ENCODE assay signal across 15 cellular contexts in the genomic region with DNA sequence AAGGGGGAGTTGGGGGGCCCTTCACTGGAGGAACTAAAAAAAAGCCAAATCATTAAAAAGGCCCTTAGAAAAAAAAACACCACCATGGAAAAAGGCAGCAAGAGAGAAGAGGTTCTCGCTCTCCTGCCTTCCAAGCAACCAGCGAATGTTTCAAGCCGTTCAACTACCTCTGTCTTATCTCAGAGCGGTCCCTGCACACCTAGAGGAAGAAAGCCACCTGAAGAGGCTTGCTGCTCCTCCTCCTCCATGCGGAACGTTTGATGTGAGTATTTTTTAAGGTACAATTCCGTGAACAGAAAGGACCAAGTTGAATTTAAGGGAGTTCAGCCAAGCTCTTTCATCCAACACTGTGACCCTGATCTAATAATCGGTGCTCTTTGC. TPM values are rescaled to one million over a fixed set of nuclear protein-coding genes. Genes with fewer than 3 reads are reported as not detected.
DNase-seq lines count a peak whose midpoint lies in the region; ATAC-seq, FAIRE-seq and TF ChIP-seq lines count a peak whose summit lies in the region.
"Had no signal": no experiment of that assay in that cellular context is flagged by ENCODE, and none has a peak within 500 bp of the region (broad histone marks: within the 10 kb centered on the region; RNA-seq: fewer than 3 reads in every experiment).

No MANE protein-coding gene starts in this region.

- peaks cover 100% of the 10 kb centered on the region for H3K79me2 ChIP-seq in GM23338 (replicated peaks; ENCODE audit: insufficient read depth)
- H3K79me2 ChIP-seq in keratinocyte (ENCODE audit: control insufficient read depth, insufficient read depth, low read length) = peaks cover 87% of the 10 kb centered on the region
- H3K79me2 ChIP-seq in SK-N-SH (ENCODE audit: insufficient read depth) = peaks cover 18% of the 10 kb centered on the region

- dilution Hi-C loops in keratinocyte (cut with MboI; ENCODE audit: extremely low pct_ligation_motif_present, low sequenced_read_pairs) = no loop called here

- no peaks in the 10 kb centered on the region for H3K9me1 ChIP-seq in keratinocyte (ENCODE audit: control insufficient read depth, extremely low read depth, insufficient read depth, low read length)

- H3K27ac ChIP-seq in GM23338 (ENCODE audit: low read depth) (peak overlapping the region; percentile 85), RWPE2 (ENCODE audit: poor library complexity, severe bottlenecking) (peak overlapping the region; percentile 98), keratinocyte (ENCODE audit: control insufficient read depth, insufficient read depth, low read length) (peak overlapping the region; percentile 13), gastrocnemius medialis (peak overlapping the region; percentile 45 to 77 (median 64)), body of pancreas (no peak overlapping the region), SK-N-SH (ENCODE audit: low read depth in 2 of 2, low read length in 1 of 2) (no peak overlapping the region)

- no peaks in the 10 kb centered on the region for H3K27me3 ChIP-seq in GM23338 (ENCODE audit: insufficient read depth)
- H3K27me3 ChIP-seq in RWPE2 (ENCODE audit: insufficient read depth, poor library complexity, severe bottlenecking) = no peaks in the 10 kb centered on the region
- H3K27me3 ChIP-seq in keratinocyte (ENCODE audit: control insufficient read depth, extremely low read depth, insufficient read depth, low read length) = no peaks in the 10 kb centered on the region
- no peaks in the 10 kb centered on the region for H3K27me3 ChIP-seq in gastrocnemius medialis
- H3K27me3 ChIP-seq in body of pancreas = no peaks in the 10 kb centered on the region
- H3K27me3 ChIP-seq in SK-N-SH (ENCODE audit: insufficient read depth) = peaks cover 58% of the 10 kb centered on the region

- H3K4me2 ChIP-seq in GM23338 (peak overlapping the region; percentile 67), keratinocyte (ENCODE audit: control insufficient read depth, extremely low read depth, insufficient read depth, low read depth, low read length) (no peak overlapping the region), SK-N-SH (no peak overlapping the region)

- TF ChIP-seq EP300 in SK-N-SH (IDR thresholded peaks at IDR 0.05; ENCODE audit: borderline replicate concordance in 1 of 2, low read depth in 1 of 2, low read length in 1 of 2) = no peak

- no peak overlapping the region for H3K4me3 ChIP-seq in GM23338
- H3K4me3 ChIP-seq in RWPE2 (ENCODE audit: severe bottlenecking) = no peak overlapping the region
- H3K4me3 ChIP-seq in keratinocyte (ENCODE audit: control insufficient read depth in 2 of 3, extremely low read depth in 1 of 3, insufficient read depth in 2 of 3, low read depth in 1 of 3, low read length in 3 of 3) = no peak overlapping the region
- H3K4me3 ChIP-seq in gastrocnemius medialis = peak overlapping the region in 3 of 4 donors; percentile 22 to 48 (median 35)
- H3K4me3 ChIP-seq in body of pancreas = no peak overlapping the region
- no peak overlapping the region for H3K4me3 ChIP-seq in SK-N-SH (ENCODE audit: low read depth in 2 of 2, low read length in 1 of 2)

- H3F3A ChIP-seq in GM23338 (replicated peaks; ENCODE audit: low read depth) (0 out of 2 replicates have a peak, but pooled peaks cover 9% of the 10 kb centered on the region), SK-N-SH (replicated peaks; ENCODE audit: insufficient read depth) (no peaks in the 10 kb centered on the region)

- in situ Hi-C loops in gastrocnemius medialis (cut with MboI; ENCODE audit: low sequenced_read_pairs in 4 of 4) = loop anchor here in 1 of 4 donors (10.0 kb wide), 1 partner anchor 86 kb away; no protein-coding TSS in a partner anchor

- no peaks in the 10 kb centered on the region for H3K9me3 Mint-ChIP-seq in GM23338
- H3K9me3 Mint-ChIP-seq in natural killer cell treated with Interleukin-12 subunit alpha and Interleukin-12 subunit beta and Interleukin-15 and Interleukin-18, amount 100 ng/mL, for 72 hours = no peaks in the 10 kb centered on the region

- POLR2A ChIA-PET in SK-N-SH (lab: Yijun Ruan, JAX) = no interaction called here

- H3K9me3 ChIP-seq in RWPE2 (ENCODE audit: severe bottlenecking) = no peaks in the 10 kb centered on the region
- H3K9me3 ChIP-seq in keratinocyte (ENCODE audit: control insufficient read depth, low read depth, low read length) = no peaks in the 10 kb centered on the region
- no peaks in the 10 kb centered on the region for H3K9me3 ChIP-seq in gastrocnemius medialis
- no peaks in the 10 kb centered on the region for H3K9me3 ChIP-seq in body of pancreas
- H3K9me3 ChIP-seq in SK-N-SH = no peaks in the 10 kb centered on the region

- peaks cover 16% of the 10 kb centered on the region for H3K36me3 Mint-ChIP-seq in GM23338 (ENCODE audit: low read depth)
- H3K36me3 Mint-ChIP-seq in natural killer cell treated with Interleukin-12 subunit alpha and Interleukin-12 subunit beta and Interleukin-15 and Interleukin-18, amount 100 ng/mL, for 72 hours = no peaks in the 10 kb centered on the region

- H2AFZ ChIP-seq in GM23338 = no peak overlapping the region
- no peak overlapping the region for H2AFZ ChIP-seq in keratinocyte (ENCODE audit: control insufficient read depth, low read length)
- H2AFZ ChIP-seq in SK-N-SH (ENCODE audit: low read depth) = no peak overlapping the region

- ATAC-seq in GM23338 (peak; percentile 19), RWPE2 (ENCODE audit: low read depth) (no peak), gastrocnemius medialis (peak in 1 of 2 donors; percentile 13), body of pancreas (no peak)
- no peak for ATAC-seq in natural killer cell treated with Interleukin-12 subunit alpha and Interleukin-12 subunit beta and Interleukin-15 and Interleukin-18, amount 100 ng/mL, for 72 hours
- ATAC-seq: activated CD4-positive, alpha-beta T cell treated with anti-CD3 and anti-CD28 coated beads for 36 hours had no signal

- TF ChIP-seq POLR2A in gastrocnemius medialis (IDR thresholded peaks at IDR 0.05) (no peak), body of pancreas (IDR thresholded peaks at IDR 0.05) (no peak)

- H4K20me1 ChIP-seq in GM23338 (replicated peaks; ENCODE audit: insufficient read depth) (peaks cover 63% of the 10 kb centered on the region), keratinocyte (ENCODE audit: control insufficient read depth, extremely low read depth, insufficient read depth, low read length) (peaks cover 8% of the 10 kb centered on the region), SK-N-SH (ENCODE audit: insufficient read depth) (peaks cover 28% of the 10 kb centered on the region)

- peaks cover 57% of the 10 kb centered on the region for H3K4me1 ChIP-seq in GM23338 (ENCODE audit: insufficient read depth)
- H3K4me1 ChIP-seq in RWPE2 (ENCODE audit: insufficient read depth, poor library complexity, severe bottlenecking) = peaks cover 62% of the 10 kb centered on the region
- peaks cover 30% of the 10 kb centered on the region for H3K4me1 ChIP-seq in keratinocyte (ENCODE audit: control insufficient read depth, extremely low read depth, insufficient read depth, low read length)
- peaks cover 19 to 27% of the 10 kb centered on the region in 2 donors for H3K4me1 ChIP-seq in gastrocnemius medialis
- H3K4me1 ChIP-seq in body of pancreas = peaks cover 6% of the 10 kb centered on the region
- H3K4me1 ChIP-seq in SK-N-SH (ENCODE audit: control insufficient read depth in 1 of 2, insufficient read depth in 2 of 2, low read depth in 1 of 2, low read length in 1 of 2) = peaks cover 0 to 3% of the 10 kb centered on the region in 2 experiments; a peak in 1 of 4 replicates

- intact Hi-C loops in gastrocnemius medialis (cut with DNase I; ENCODE audit: low total_unique reads) = no loop called here
- intact Hi-C loops in body of pancreas (cut with DNase I) = no loop called here

- no peak for TF ChIP-seq RAD21 in SK-N-SH (IDR thresholded peaks at IDR 0.05; ENCODE audit: low read length)

- CTCF ChIA-PET in SK-N-SH (lab: Yijun Ruan, JAX) = interaction anchor here (0.9 kb wide), 1 partner anchor 11 kb away, joined by 5 read pairs; no protein-coding TSS in a partner anchor

- TF ChIP-seq CTCF in GM23338 (conservative IDR thresholded peaks at IDR 0.05; ENCODE audit: low read depth in 2 of 2) (no peak), RWPE2 (IDR thresholded peaks at IDR 0.05; ENCODE audit: poor library complexity, severe bottlenecking) (no peak), keratinocyte (optimal IDR thresholded peaks at IDR 0.05 in 1 of 3, IDR thresholded peaks at IDR 0.05 in 1 of 3, conservative IDR thresholded peaks at IDR 0.05 in 1 of 3; ENCODE audit: extremely low read depth in 1 of 3, insufficient read depth in 2 of 3, low read length in 3 of 3) (no peak), gastrocnemius medialis (IDR thresholded peaks at IDR 0.05 in 4 of 5, conservative IDR thresholded peaks at IDR 0.05 in 1 of 5) (no peak), body of pancreas (IDR thresholded peaks at IDR 0.05) (no peak), SK-N-SH (IDR thresholded peaks at IDR 0.05) (no peak)

- peaks cover 52% of the 10 kb centered on the region for H3K4me1 Mint-ChIP-seq in GM23338
- H3K4me1 Mint-ChIP-seq in natural killer cell treated with Interleukin-12 subunit alpha and Interleukin-12 subunit beta and Interleukin-15 and Interleukin-18, amount 100 ng/mL, for 72 hours (ENCODE audit: low read depth in 2 of 2) = no peaks in the 10 kb centered on the region
- H3K4me1 Mint-ChIP-seq: activated CD4-positive, alpha-beta T cell treated with anti-CD3 and anti-CD28 coated beads for 36 hours had no signal

- H3K9me2 ChIP-seq in GM23338 (ENCODE audit: insufficient read depth) (no peaks in the 10 kb centered on the region), SK-N-SH (no peaks in the 10 kb centered on the region)

- H3K36me3 ChIP-seq in GM23338 (ENCODE audit: insufficient read depth) (no peaks in the 10 kb centered on the region), RWPE2 (ENCODE audit: low read depth) (peaks cover 44% of the 10 kb centered on the region), keratinocyte (ENCODE audit: control insufficient read depth in 2 of 2, extremely low read depth in 1 of 2, insufficient read depth in 2 of 2, low read length in 2 of 2) (peaks cover 6 to 9% of the 10 kb centered on the region in 2 experiments), gastrocnemius medialis (no peaks in the 10 kb centered on the region), body of pancreas (replicated peaks in 1 of 2; ENCODE audit: insufficient read depth in 1 of 2, low read depth in 2 of 2) (no peaks in the 10 kb centered on the region), SK-N-SH (replicated peaks in 1 of 2; ENCODE audit: control insufficient read depth in 1 of 2, insufficient read depth in 2 of 2, low read length in 1 of 2) (no peaks in the 10 kb centered on the region)

- H3K27me3 Mint-ChIP-seq in GM23338 (ENCODE audit: insufficient read depth, low read depth, poor library complexity) = peaks cover 7% of the 10 kb centered on the region
- H3K27me3 Mint-ChIP-seq in natural killer cell treated with Interleukin-12 subunit alpha and Interleukin-12 subunit beta and Interleukin-15 and Interleukin-18, amount 100 ng/mL, for 72 hours = peaks cover 16 to 34% of the 10 kb centered on the region in 2 donors

- no peak for FAIRE-seq in keratinocyte (lab: Jason Lieb, UNC)
- FAIRE-seq: GM19239 had no signal

- 61 to 79% methylated on average over 8 of the region's 8 CpGs for WGBS in body of pancreas, 2 donors
- WGBS in SK-N-SH (ENCODE audit: low lambda C conversion rate) = 63% methylated on average over 8 of the region's 8 CpGs

- H3K9ac ChIP-seq in keratinocyte (ENCODE audit: control insufficient read depth, extremely low read depth, insufficient read depth, low read length) = no peak overlapping the region
- no peak overlapping the region for H3K9ac ChIP-seq in SK-N-SH

- H3K27ac Mint-ChIP-seq in GM23338 = no peak overlapping the region; the same call in 1 of the 2 replicates
- no peak overlapping the region for H3K27ac Mint-ChIP-seq in natural killer cell treated with Interleukin-12 subunit alpha and Interleukin-12 subunit beta and Interleukin-15 and Interleukin-18, amount 100 ng/mL, for 72 hours
- H3K27ac Mint-ChIP-seq: activated CD4-positive, alpha-beta T cell treated with anti-CD3 and anti-CD28 coated beads for 36 hours had no signal

- H3K4me3 Mint-ChIP-seq in GM23338 = no peak overlapping the region
- no peak overlapping the region for H3K4me3 Mint-ChIP-seq in natural killer cell treated with Interleukin-12 subunit alpha and Interleukin-12 subunit beta and Interleukin-15 and Interleukin-18, amount 100 ng/mL, for 72 hours
- H3K4me3 Mint-ChIP-seq: activated CD4-positive, alpha-beta T cell treated with anti-CD3 and anti-CD28 coated beads for 36 hours had no signal

- DNase-seq in GM23338 (ENCODE audit: low spot score) (no peak), RWPE2 (ENCODE audit: low spot score) (no peak), keratinocyte (ENCODE audit: low read depth, low spot score) (no peak), gastrocnemius medialis (no peak), body of pancreas (no peak), DMS53 treated with DMSO at 0.1 percent for 48 hours (lab: John Stamatoyannopoulos, UW; ENCODE audit: unreplicated experiment) (no peak), SK-N-SH (no peak)
- DNase-seq in natural killer cell treated with Interleukin-12 subunit alpha and Interleukin-12 subunit beta and Interleukin-15 and Interleukin-18, amount 100 ng/mL, for 72 hours (ENCODE audit: low spot score) = no peak
- DNase-seq: activated CD4-positive, alpha-beta T cell treated with anti-CD3 and anti-CD28 coated beads for 36 hours; activated T-cell treated with anti-CD3 and anti-CD28 coated beads, Interleukin-2, amount 50 U/mL, for 1 hour; Calu3; cerebellar nuclear complex; NCI-H2171; T-helper 9 cell had no signal

RNA-seq across cellular contexts. Expression of gene NXN, which starts 9.2 kb away (rescaled TPM):
- total RNA-seq in GM23338 (2014; rRNA removed; shearing (Covaris generic)) = 90.4 and 105 TPM in 2 replicates
- polyA plus RNA-seq in GM23338 (2016; fragmentation: Nextera tagmentation; extraction: Ambion mirVana) (31.8 and 36.2 TPM in 2 replicates), keratinocyte (90.4 to 99.3 TPM (median 94.4 TPM) in 3 replicates), SK-N-SH (2012; rRNA removed) (19.5 and 23.9 TPM in 2 replicates)
- polyA plus RNA-seq in keratinocyte (2011; ENCODE audit: low read depth) = 28.0 TPM
- polyA plus RNA-seq in keratinocyte (2011; cell fraction: cytosol; rRNA removed) = 105 and 138 TPM in 2 replicates
- 102 and 138 TPM in 2 replicates for polyA plus RNA-seq in keratinocyte (2011; cell fraction: nucleus; rRNA removed)
- 68.0 and 95.5 TPM in 2 replicates for polyA plus RNA-seq in keratinocyte (2012; ENCODE audit: low replicate concordance)
- polyA minus RNA-seq in keratinocyte = 119 to 243 TPM (median 131 TPM) in 3 replicates
- 140 TPM for polyA minus RNA-seq in keratinocyte (2011; cell fraction: cytosol; rRNA and poly(A)+ RNA removed)
- polyA minus RNA-seq in keratinocyte (2011; cell fraction: nucleus; rRNA and poly(A)+ RNA removed) = 67.5 and 81.9 TPM in 2 replicates
- total RNA-seq in gastrocnemius medialis (10 to 100 TPM; 55.6 to 86.4 (median 62.7) TPM), body of pancreas (10 to 100 TPM; 24.4 TPM)
- total RNA-seq in natural killer cell treated with Interleukin-12 subunit alpha and Interleukin-12 subunit beta and Interleukin-15 and Interleukin-18, amount 100 ng/mL, for 72 hours = under 1 TPM; 0.61 to 0.69 TPM
- polyA plus RNA-seq in SK-N-SH (2012; cell fraction: cytosol; rRNA removed) = 13.0 and 16.3 TPM in 2 replicates
- polyA plus RNA-seq in SK-N-SH (2012; cell fraction: nucleus; rRNA removed) = 16.6 and 20.7 TPM in 2 replicates

RNA-seq across cellular contexts. Expression of gene TIMM22, which starts 26.6 kb away (rescaled TPM):
- 23.1 and 24.4 TPM in 2 replicates for total RNA-seq in GM23338 (2014; rRNA removed; shearing (Covaris generic))
- 20.2 and 21.9 TPM in 2 replicates for polyA plus RNA-seq in GM23338 (2016; fragmentation: Nextera tagmentation; extraction: Ambion mirVana)
- 11.1 to 24.8 TPM (median 14.4 TPM) in 3 replicates for polyA plus RNA-seq in keratinocyte
- polyA plus RNA-seq in keratinocyte (2011; ENCODE audit: low read depth) = 2.8 TPM
- polyA plus RNA-seq in keratinocyte (2011; cell fraction: cytosol; rRNA removed) = 18.1 and 19.0 TPM in 2 replicates
- polyA plus RNA-seq in keratinocyte (2011; cell fraction: nucleus; rRNA removed) = 12.1 and 12.4 TPM in 2 replicates
- polyA plus RNA-seq in keratinocyte (2012; ENCODE audit: low replicate concordance) = 11.7 and 20.2 TPM in 2 replicates
- 12.1 to 16.9 TPM (median 15.9 TPM) in 3 replicates for polyA minus RNA-seq in keratinocyte
- polyA minus RNA-seq in keratinocyte (2011; cell fraction: cytosol; rRNA and poly(A)+ RNA removed) = 12.3 TPM
- polyA minus RNA-seq in keratinocyte (2011; cell fraction: nucleus; rRNA and poly(A)+ RNA removed) = 5.0 and 8.1 TPM in 2 replicates
- 10 to 100 TPM; 14.4 to 16.1 (median 15.3) TPM for total RNA-seq in gastrocnemius medialis
- 1 to 10 TPM; 4.3 to 9.3 TPM for total RNA-seq in body of pancreas
- 10 to 100 TPM; 12.7 to 19.8 TPM for total RNA-seq in natural killer cell treated with Interleukin-12 subunit alpha and Interleukin-12 subunit beta and Interleukin-15 and Interleukin-18, amount 100 ng/mL, for 72 hours
- polyA plus RNA-seq in SK-N-SH (2012; rRNA removed) = 9.9 and 10.7 TPM in 2 replicates
- 11.3 and 11.4 TPM in 2 replicates for polyA plus RNA-seq in SK-N-SH (2012; cell fraction: cytosol; rRNA removed)
- 5.0 and 5.2 TPM in 2 replicates for polyA plus RNA-seq in SK-N-SH (2012; cell fraction: nucleus; rRNA removed)

Comparison
In these comparisons a context has a peak if more than half of its experiments do, and no peak if none do; other contexts are left out.
1. H3K27ac ChIP-seq: peak in GM23338 (single experiment), RWPE2 (single experiment), keratinocyte (single experiment) and gastrocnemius medialis (4 of 4); none in body of pancreas (0 of 4) and SK-N-SH (0 of 2).
2. H3K4me3 ChIP-seq: peak in gastrocnemius medialis (3 of 4); none in GM23338 (single experiment), RWPE2 (single experiment), keratinocyte (0 of 3), body of pancreas (0 of 2) and SK-N-SH (0 of 2).
3. RNA of gene NXN, which starts 9.2 kb away (total RNA-seq): 90.4 to 105 TPM in GM23338, 55.6 to 86.4 TPM in gastrocnemius medialis and 24.4 TPM in body of pancreas; 0.61 to 0.69 TPM in natural killer cell treated with Interleukin-12 subunit alpha and Interleukin-12 subunit beta and Interleukin-15 and Interleukin-18, amount 100 ng/mL, for 72 hours; every median in the first group is over 10 times any median in the second.